ENCODE assay signal across 1 cellular context in genomic region chr11:68003846-68004550, GRCh38.
TF ChIP-seq lines count a peak whose summit lies in the region.

Gene UNC93B1, minus strand, starts transcription at chr11:68004097. Its CDS starts 54 bp downstream, at chr11:68004043.

TF ChIP-seq in HEK293, 187 proteins besides CTCF, POLR2A, EP300 and RAD21 (continued from another document):
- 0 out of 2 replicates have a peak, but pooled peaks have one; percentile 41 for TF ChIP-seq ZSCAN30 (tag by site-specific recombination; IDR thresholded peaks at IDR 0.05)
- TF ChIP-seq SP2 (tag by site-specific recombination; IDR thresholded peaks at IDR 0.05), result peak; percentile 66
- peak; percentile 51 for TF ChIP-seq ZXDB (tag by site-specific recombination; IDR thresholded peaks at IDR 0.05)
- TF ChIP-seq, protein P1, sequence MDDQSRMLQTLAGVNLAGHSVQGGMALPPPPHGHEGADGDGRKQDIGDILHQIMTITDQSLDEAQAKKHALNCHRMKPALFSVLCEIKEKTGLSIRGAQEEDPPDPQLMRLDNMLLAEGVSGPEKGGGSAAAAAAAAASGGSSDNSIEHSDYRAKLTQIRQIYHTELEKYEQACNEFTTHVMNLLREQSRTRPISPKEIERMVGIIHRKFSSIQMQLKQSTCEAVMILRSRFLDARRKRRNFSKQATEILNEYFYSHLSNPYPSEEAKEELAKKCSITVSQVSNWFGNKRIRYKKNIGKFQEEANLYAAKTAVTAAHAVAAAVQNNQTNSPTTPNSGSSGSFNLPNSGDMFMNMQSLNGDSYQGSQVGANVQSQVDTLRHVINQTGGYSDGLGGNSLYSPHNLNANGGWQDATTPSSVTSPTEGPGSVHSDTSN (CRISPR knock-in tag; IDR thresholded peaks at IDR 0.05), result 0 out of 2 replicates have a peak, but pooled peaks have one; percentile 33
- TF ChIP-seq ZNF561 (tag by site-specific recombination; IDR thresholded peaks at IDR 0.05; ENCODE audit: borderline replicate concordance), result peak; percentile 72; the same call in 1 of the 2 replicates
- TF ChIP-seq ZBTB26 (tag by site-specific recombination; optimal IDR thresholded peaks at IDR 0.05), result peak; percentile 84
- peak; percentile 94 for TF ChIP-seq ZSCAN4 (tag by site-specific recombination; IDR thresholded peaks at IDR 0.05)
- TF ChIP-seq KLF9 (tag by site-specific recombination; IDR thresholded peaks at IDR 0.05; ENCODE audit: low read depth), result peak; percentile 40; the same call in 1 of the 2 replicates
- TF ChIP-seq ZNF830 (tag by site-specific recombination; IDR thresholded peaks at IDR 0.05; ENCODE audit: low read depth), result no peak
- no peak; the same call in 1 of the 2 replicates for TF ChIP-seq ZNF449 (tag by site-specific recombination; IDR thresholded peaks at IDR 0.05)
- TF ChIP-seq KLF1 (tag by site-specific recombination; IDR thresholded peaks at IDR 0.05), result peak; percentile 56; the same call in 1 of the 2 replicates
- TF ChIP-seq KLF17 (tag by site-specific recombination; IDR thresholded peaks at IDR 0.05), result peak; percentile 49; the same call in 1 of the 2 replicates
